ENCODE assay signal across 13 cellular contexts in the genomic region with DNA sequence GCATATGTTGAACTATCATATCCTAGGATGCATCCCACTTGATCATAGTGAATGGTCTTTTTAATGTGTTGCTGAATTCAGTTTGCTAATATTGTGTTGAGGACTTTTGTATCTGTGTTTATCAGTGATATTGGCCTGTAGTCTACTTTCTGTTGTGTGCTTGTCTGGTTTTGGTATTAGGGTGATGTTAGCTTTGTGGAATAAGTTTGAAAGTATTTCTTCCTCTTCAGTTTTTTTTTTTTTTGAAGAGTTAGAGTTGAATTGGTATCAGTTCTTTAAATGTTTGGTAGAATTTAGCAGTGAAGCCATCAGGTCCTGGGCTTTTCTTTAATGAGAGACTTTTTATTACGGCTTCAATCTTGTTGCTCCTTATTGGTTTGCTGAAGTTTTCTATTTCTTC.
"Had no signal": no experiment of that assay in that cellular context is flagged by ENCODE, and none has a peak within 500 bp of the region (broad histone marks: within the 10 kb centered on the region; RNA-seq: fewer than 3 reads in every experiment).

No MANE protein-coding gene starts in this region.

- DNase-seq: activated CD4-positive, alpha-beta T cell treated with anti-CD3 and anti-CD28 coated beads, Interleukin-2, amount 10 ng/mL, durations not matched to agents 7 days and 5 days; activated CD4-positive, CD25-positive, alpha-beta regulatory T cell; activated naive CD4-positive, alpha-beta T cell treated with Interleukin-2 at 50 U/mL for 16 hours; adrenal gland; erythroblast; midbrain; pancreas; thyroid gland had no signal

- ATAC-seq: gastroesophageal sphincter, pancreas, sciatic nerve had no signal

- H3K27ac Mint-ChIP-seq: T-helper 1 cell treated with Interleukin-12 subunit alpha and Interleukin-12 subunit beta and Interleukin-4 antibody, amounts not matched to agents 30 μg/mL and 1 μg/mL, for 36 hours had no signal

- H3K27ac ChIP-seq: adrenal gland, cardiac muscle cell, gastroesophageal sphincter, pancreas, thyroid gland had no signal

- H3K4me1 ChIP-seq: adrenal gland, gastroesophageal sphincter, pancreas, thyroid gland had no signal

- H3K36me3 ChIP-seq: adrenal gland, cardiac muscle cell, gastroesophageal sphincter, pancreas, thyroid gland had no signal

- H3K4me3 Mint-ChIP-seq: activated CD4-positive, alpha-beta T cell treated with anti-CD3 and anti-CD28 coated beads, Interleukin-2, amount 10 ng/mL, durations not matched to agents 7 days and 5 days; T-helper 1 cell treated with Interleukin-12 subunit alpha and Interleukin-12 subunit beta and Interleukin-4 antibody, amounts not matched to agents 30 μg/mL and 1 μg/mL, for 36 hours had no signal

- H3K4me3 ChIP-seq: adrenal gland, cardiac muscle cell, gastroesophageal sphincter, lung, pancreas, thyroid gland had no signal

- H3K27me3 Mint-ChIP-seq: activated CD4-positive, alpha-beta T cell treated with anti-CD3 and anti-CD28 coated beads, Interleukin-2, amount 10 ng/mL, durations not matched to agents 7 days and 5 days had no signal

- H3K27me3 ChIP-seq: adrenal gland, cardiac muscle cell, pancreas, thyroid gland had no signal

- H3K9me3 ChIP-seq: adrenal gland, pancreas, thyroid gland had no signal
